In genomic region chr17:68458260-68459029, GRCh38 we compare ENCODE assay signal across 8 cellular contexts. TPM values are rescaled to one million over a fixed set of nuclear protein-coding genes. Genes with fewer than 3 reads are reported as not detected.
DNase-seq lines count a peak whose midpoint lies in the region; ATAC-seq, FAIRE-seq and TF ChIP-seq lines count a peak whose summit lies in the region.

No MANE protein-coding gene starts in this region.

- H3K27me3 ChIP-seq in esophagus muscularis mucosa = no peaks in the 10 kb centered on the region
- H3K27me3 ChIP-seq in sigmoid colon = no peaks in the 10 kb centered on the region

- H3K4me1 ChIP-seq in esophagus muscularis mucosa (peaks cover 18 to 45% (median 43%) of the 10 kb centered on the region in 4 donors), sigmoid colon (peaks cover 0 to 25% (median 17%) of the 10 kb centered on the region in 4 donors)

- peak; percentile 25 for DNase-seq in RPMI8226
- DNase-seq in esophagus muscularis mucosa (ENCODE audit: extremely low spot score) = no peak
- DNase-seq in sigmoid colon = no peak
- DNase-seq in NCI-H526 (lab: John Stamatoyannopoulos, UW) = no peak
- no peak for DNase-seq in RCC 7860 (ENCODE audit: low spot score)

- TF ChIP-seq POLR2A in esophagus muscularis mucosa (IDR thresholded peaks at IDR 0.05; ENCODE audit: low read depth) (no peak), sigmoid colon (IDR thresholded peaks at IDR 0.05) (no peak)

- peak; percentile 30 for ATAC-seq in GM19351 (IDR thresholded peaks at IDR 0.05; ENCODE audit: unreplicated experiment)
- ATAC-seq in HG02798 (IDR thresholded peaks at IDR 0.05; ENCODE audit: poor library complexity, unreplicated experiment) = no peak
- ATAC-seq in GM18517 (IDR thresholded peaks at IDR 0.05; ENCODE audit: unreplicated experiment) = no peak

- TF ChIP-seq EP300 in esophagus muscularis mucosa (IDR thresholded peaks at IDR 0.05) = no peak
- TF ChIP-seq EP300 in sigmoid colon (IDR thresholded peaks at IDR 0.05) = no peak

- 36% methylated on average over 12 of the region's 12 CpGs for WGBS in esophagus muscularis mucosa
- WGBS in sigmoid colon, 2 donors = 16 to 47% methylated on average over 12 of the region's 12 CpGs

- H3K27ac ChIP-seq in esophagus muscularis mucosa (replicated peaks in 1 of 4) (peak overlapping the region; percentile 85 to 99 (median 95)), sigmoid colon (peak overlapping the region; percentile 80 to 90 (median 85))

- no peaks in the 10 kb centered on the region for H3K36me3 ChIP-seq in esophagus muscularis mucosa
- H3K36me3 ChIP-seq in sigmoid colon = no peaks in the 10 kb centered on the region

- TF ChIP-seq CTCF in esophagus muscularis mucosa (IDR thresholded peaks at IDR 0.05) = no peak
- TF ChIP-seq CTCF in sigmoid colon (IDR thresholded peaks at IDR 0.05) = no peak

- FAIRE-seq in RCC 7860 (lab: Jason Lieb, UNC) = no peak

- H3K4me3 ChIP-seq in esophagus muscularis mucosa (peak overlapping the region; percentile 79 to 95 (median 88)), sigmoid colon (peak overlapping the region; percentile 37 to 88 (median 84))

- intact Hi-C loops in esophagus muscularis mucosa (cut with DNase I) (no loop called here), sigmoid colon (cut with DNase I) (loop anchor here (5.0 kb wide), 2 partner anchors 54 to 211 kb away; partner anchors contain the start of genes AMZ2 and PRKAR1A)

- no peaks in the 10 kb centered on the region for H3K9me3 ChIP-seq in esophagus muscularis mucosa
- H3K9me3 ChIP-seq in sigmoid colon = no peaks in the 10 kb centered on the region

RNA-seq across cellular contexts. Expression of gene WIPI1, which starts 1.1 kb away (rescaled TPM):
- total RNA-seq in esophagus muscularis mucosa (10 to 100 TPM; 27.0 to 59.4 (median 43.5) TPM), sigmoid colon (10 to 100 TPM; 18.9 to 28.5 (median 22.3) TPM)
- 10 to 100 TPM; 63.2 to 78.8 (median 78.1) TPM for polyA plus RNA-seq in sigmoid colon

RNA-seq across cellular contexts. Expression of gene PRKAR1A, which starts 53.8 kb away (rescaled TPM):
- total RNA-seq in esophagus muscularis mucosa (100 to 1,000 TPM; 179 to 311 (median 219) TPM), sigmoid colon (100 to 1,000 TPM; 206 to 268 (median 230) TPM)
- polyA plus RNA-seq in sigmoid colon = 10 to 100 TPM; 53.6 to 68.3 (median 57.1) TPM
